ENCODE assay signal across 8 cellular contexts in the genomic region with DNA sequence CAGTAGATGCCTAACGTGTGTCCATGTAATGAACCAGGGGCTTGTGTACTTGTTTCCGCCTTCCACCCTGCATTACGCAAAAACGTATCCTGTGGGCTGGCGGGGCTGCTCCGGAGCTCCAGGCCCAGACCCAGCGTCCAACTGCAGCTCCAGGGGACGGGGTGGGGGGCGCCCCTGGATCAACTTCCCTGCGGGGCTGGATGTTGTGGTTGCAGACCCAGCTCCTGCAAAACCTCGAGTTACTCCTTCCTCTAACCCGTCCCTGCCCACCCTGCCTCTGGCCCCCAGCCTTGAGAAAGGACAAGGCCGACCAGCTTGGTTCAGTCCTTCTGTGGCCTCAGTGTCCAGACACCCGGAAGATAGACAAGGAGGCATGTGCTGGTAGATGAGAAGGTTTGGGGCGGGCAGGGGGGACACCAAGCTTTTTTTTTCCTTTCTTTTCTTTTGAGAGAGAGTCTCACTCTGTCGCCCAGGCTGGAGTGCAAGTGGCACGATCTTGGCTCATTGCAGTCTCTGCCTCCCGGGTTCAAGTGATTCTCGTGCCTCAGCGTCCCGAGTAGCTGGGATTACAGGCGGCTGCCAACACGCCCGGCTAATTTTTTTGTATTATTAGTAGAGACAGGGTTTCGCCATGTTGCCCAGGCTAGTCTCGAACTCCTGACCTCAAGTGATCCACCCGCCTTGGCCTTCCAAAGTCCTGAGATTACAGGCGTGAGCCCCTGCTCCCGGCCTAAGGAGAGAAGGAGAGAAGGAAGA. TPM values are rescaled to one million over a fixed set of nuclear protein-coding genes. Genes with fewer than 3 reads are reported as not detected.
A peak's percentile ranks its signal among the peaks of the same experiment; 100 is the strongest.
DNase-seq lines count a peak whose midpoint lies in the region; ATAC-seq and TF ChIP-seq lines count a peak whose summit lies in the region.

No MANE protein-coding gene starts in this region.

- peak overlapping the region; percentile 88 for H3K9ac ChIP-seq in Karpas-422 (ENCODE audit: low read length)

- H3K79me2 ChIP-seq in Karpas-422 (ENCODE audit: low read length) = peaks cover 17% of the 10 kb centered on the region

- H3K4me1 ChIP-seq in Karpas-422 (ENCODE audit: low read length) = peaks cover 18% of the 10 kb centered on the region
- peaks cover 6 to 16% of the 10 kb centered on the region in 2 donors for H3K4me1 ChIP-seq in naive thymus-derived CD4-positive, alpha-beta T cell (ENCODE audit: control insufficient read depth in 2 of 2, insufficient read depth in 2 of 2, low read length in 2 of 2)

- DNase-seq in AG09309 (ENCODE audit: low read depth) = no peak
- DNase-seq in Karpas-422 = no peak
- no peak for DNase-seq in choroid plexus epithelial cell (ENCODE audit: low read depth)
- DNase-seq in naive thymus-derived CD4-positive, alpha-beta T cell = no peak
- DNase-seq in stimulated activated CD4-positive, alpha-beta T cell treated with anti-CD3 and anti-CD28 coated beads, Interleukin-15, amount 100 ng/mL, for 24 hours = no peak
- no peak for DNase-seq in NCI-H1436 treated with DMSO at 0.1 percent for 48 hours (lab: John Stamatoyannopoulos, UW)
- DNase-seq in GM13977 (ENCODE audit: low spot score) = no peak

- in situ Hi-C loops in GM13977 (cut with MboI; ENCODE audit: low pct_unique_long_range_greater_than_20kb, low sequenced_read_pairs, unreplicated experiment) = no loop called here

- peaks cover 3% of the 10 kb centered on the region; the same call in 1 of the 2 replicates for H4K20me1 ChIP-seq in Karpas-422 (ENCODE audit: insufficient read depth, low read depth, low read length)

- ATAC-seq in naive thymus-derived CD4-positive, alpha-beta T cell = no peak
- no peak for ATAC-seq in HG03139 (IDR thresholded peaks at IDR 0.05; ENCODE audit: unreplicated experiment)

- POLR2A ChIA-PET in naive thymus-derived CD4-positive, alpha-beta T cell (lab: Charles Lee) = interaction anchor here (0.7 to 2.9 kb wide), 22 partner anchors 14 to 249 kb away, joined by 3 to 13 read pairs (median 5); a partner anchor contains a TSS

- peak overlapping the region; percentile 96 to 99 (median 97) for H3K27ac Mint-ChIP-seq in naive thymus-derived CD4-positive, alpha-beta T cell

- H3K4me3 Mint-ChIP-seq in naive thymus-derived CD4-positive, alpha-beta T cell = peak overlapping the region; percentile 82 to 98 (median 96)

- H3K4me2 ChIP-seq in Karpas-422 (ENCODE audit: low read depth, low read length, poor library complexity, severe bottlenecking) = peak overlapping the region; percentile 96

- H3K9me3 Mint-ChIP-seq in naive thymus-derived CD4-positive, alpha-beta T cell = no peaks in the 10 kb centered on the region

- H3K27ac ChIP-seq in Karpas-422 (ENCODE audit: low read length) = no peak overlapping the region
- H3K27ac ChIP-seq in naive thymus-derived CD4-positive, alpha-beta T cell (ENCODE audit: low read depth, low read length) = peak overlapping the region; percentile 82

- intact Hi-C loops in naive thymus-derived CD4-positive, alpha-beta T cell (cut with micrococcal nuclease) = loop anchor here in 1 of 2 donors (10.0 kb wide), 1 partner anchor 400 kb away; a partner anchor contains a TSS

- peak overlapping the region; percentile 87 for H3K4me3 ChIP-seq in AG09309 (ENCODE audit: control insufficient read depth, low read depth, low read length)
- H3K4me3 ChIP-seq in Karpas-422 (ENCODE audit: low read length) = peak overlapping the region; percentile 89
- H3K4me3 ChIP-seq in choroid plexus epithelial cell (ENCODE audit: low read depth, low read length) = peak overlapping the region; percentile 93
- H3K4me3 ChIP-seq in naive thymus-derived CD4-positive, alpha-beta T cell (ENCODE audit: low read length) = peak overlapping the region; percentile 72

- peaks cover 6 to 47% (median 32%) of the 10 kb centered on the region in 7 donors for H3K4me1 Mint-ChIP-seq in naive thymus-derived CD4-positive, alpha-beta T cell

- H2AFZ ChIP-seq in Karpas-422 (ENCODE audit: low read length) = peak overlapping the region; percentile 70; the same call in 1 of the 2 replicates

- no peak for TF ChIP-seq CTCF in AG09309 (IDR thresholded peaks at IDR 0.05; ENCODE audit: control insufficient read depth, insufficient read depth, low read depth, low read length, missing control alignments)
- no peak for TF ChIP-seq CTCF in choroid plexus epithelial cell (conservative IDR thresholded peaks at IDR 0.05; ENCODE audit: low read depth, low read length)
- no peak for TF ChIP-seq CTCF in GM13977 (IDR thresholded peaks at IDR 0.05; ENCODE audit: extremely low read depth, insufficient read depth, missing control alignments)

- no peaks in the 10 kb centered on the region for H3K9me2 ChIP-seq in Karpas-422 (replicated peaks; ENCODE audit: insufficient read depth, low read length)

- CTCF ChIA-PET in naive thymus-derived CD4-positive, alpha-beta T cell (lab: Charles Lee) = interaction anchor here (0.6 to 2.6 kb wide), 8 partner anchors 16 to 198 kb away, joined by 3 to 13 read pairs (median 5); no protein-coding TSS in a partner anchor

- no peaks in the 10 kb centered on the region for H3K27me3 ChIP-seq in Karpas-422 (ENCODE audit: low read length)
- no peaks in the 10 kb centered on the region for H3K27me3 ChIP-seq in naive thymus-derived CD4-positive, alpha-beta T cell (ENCODE audit: control insufficient read depth in 2 of 2, insufficient read depth in 2 of 2, low read length in 2 of 2)

- H3K27me3 Mint-ChIP-seq in naive thymus-derived CD4-positive, alpha-beta T cell = no peaks in the 10 kb centered on the region

- no peaks in the 10 kb centered on the region for H3K9me3 ChIP-seq in Karpas-422 (ENCODE audit: low read length)
- no peaks in the 10 kb centered on the region for H3K9me3 ChIP-seq in naive thymus-derived CD4-positive, alpha-beta T cell (ENCODE audit: control insufficient read depth in 2 of 3, low read length in 3 of 3)

- peaks cover 12% of the 10 kb centered on the region for H3K36me3 ChIP-seq in Karpas-422 (ENCODE audit: insufficient read depth, low read length)
- peaks cover 0 to 23% (median 4%) of the 10 kb centered on the region in 3 experiments for H3K36me3 ChIP-seq in naive thymus-derived CD4-positive, alpha-beta T cell (ENCODE audit: control insufficient read depth in 2 of 3, insufficient read depth in 3 of 3, low read length in 3 of 3)

- H3K36me3 Mint-ChIP-seq in naive thymus-derived CD4-positive, alpha-beta T cell = peaks cover 4 to 17% (median 10%) of the 10 kb centered on the region in 5 donors

RNA-seq across cellular contexts. Expression of a gene that starts 0.7 kb away (rescaled TPM):
- 55.4 and 69.0 TPM in 2 replicates for total RNA-seq in Karpas-422 (2014; rRNA removed; shearing (Covaris generic); ENCODE audit: low replicate concordance)
- total RNA-seq in naive thymus-derived CD4-positive, alpha-beta T cell = 100 to 1,000 TPM; 112 to 204 (median 160) TPM
- polyA plus RNA-seq in naive thymus-derived CD4-positive, alpha-beta T cell = 10 to 100 TPM; 46.6 to 73.3 TPM

RNA-seq across cellular contexts. Expression of a gene that starts 25.3 kb away (rescaled TPM):
- not detected in 2 replicates for total RNA-seq in Karpas-422 (2014; rRNA removed; shearing (Covaris generic); ENCODE audit: low replicate concordance)
- total RNA-seq in naive thymus-derived CD4-positive, alpha-beta T cell = 1 to 10 TPM in 1 of 5 experiments, under 1 TPM in 3, not detected in 1; 0.24 to 1.1 (median 0.28) TPM
- 1 to 10 TPM; 2.3 to 4.6 TPM for polyA plus RNA-seq in naive thymus-derived CD4-positive, alpha-beta T cell

RNA-seq across cellular contexts. Expression of a gene that starts 29.7 kb away (rescaled TPM):
- total RNA-seq in Karpas-422 (2014; rRNA removed; shearing (Covaris generic); ENCODE audit: low replicate concordance) = not detected in 2 replicates
- 1 to 10 TPM in 2 of 5 experiments, not detected in 3; 1.0 to 1.2 TPM for total RNA-seq in naive thymus-derived CD4-positive, alpha-beta T cell
- under 1 TPM in 1 of 2 donors, not detected in 1; 0.13 TPM for polyA plus RNA-seq in naive thymus-derived CD4-positive, alpha-beta T cell

RNA-seq across cellular contexts. Expression of a gene that starts 32.0 kb away (rescaled TPM):
- total RNA-seq in Karpas-422 (2014; rRNA removed; shearing (Covaris generic); ENCODE audit: low replicate concordance) = 12.0 and 18.4 TPM in 2 replicates
- 100 to 1,000 TPM in 1 of 5 experiments, 10 to 100 TPM in 4; 70.8 to 105 (median 91.9) TPM for total RNA-seq in naive thymus-derived CD4-positive, alpha-beta T cell
- polyA plus RNA-seq in naive thymus-derived CD4-positive, alpha-beta T cell = 10 to 100 TPM; 69.6 to 94.0 TPM

RNA-seq across cellular contexts. Expression of a gene that starts 36.7 kb away (rescaled TPM):
- not detected in 2 replicates for total RNA-seq in Karpas-422 (2014; rRNA removed; shearing (Covaris generic); ENCODE audit: low replicate concordance)
- 1 to 10 TPM in 4 of 5 experiments, under 1 TPM in 1; 0.29 to 2.2 (median 1.4) TPM for total RNA-seq in naive thymus-derived CD4-positive, alpha-beta T cell
- 1 to 10 TPM in 1 of 2 donors, under 1 TPM in 1; 0.27 to 1.0 TPM for polyA plus RNA-seq in naive thymus-derived CD4-positive, alpha-beta T cell
